In the genomic region with DNA sequence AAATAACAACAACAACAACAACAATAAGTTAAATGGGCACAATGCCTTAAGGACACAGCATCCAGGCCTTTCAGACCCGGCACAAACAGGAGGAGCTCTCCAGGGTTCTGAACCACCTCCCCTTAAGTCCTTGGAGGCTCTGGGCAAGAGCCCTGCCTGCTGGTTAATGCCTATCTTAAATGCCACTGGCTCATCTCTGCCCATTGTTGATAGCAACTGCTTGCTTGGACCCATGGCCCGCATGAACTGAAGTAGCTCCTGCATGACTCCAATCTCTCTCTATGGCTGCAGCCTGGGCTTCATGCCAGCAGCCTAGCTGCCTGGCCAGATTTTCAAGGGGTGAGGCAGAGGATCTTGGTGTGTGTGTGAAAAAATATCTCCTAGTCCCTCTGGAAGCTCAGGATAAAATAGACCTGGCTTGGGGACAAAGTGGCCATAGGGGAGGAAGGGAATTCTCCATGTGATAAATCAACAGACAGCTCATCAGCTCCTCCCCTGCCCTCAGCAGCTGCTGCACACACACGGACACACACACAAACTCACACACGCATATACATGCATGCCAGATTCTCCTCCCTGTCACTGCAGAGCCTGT, we compare ENCODE assay signal across 8 cellular contexts. TPM values are rescaled to one million over a fixed set of nuclear protein-coding genes. Genes with fewer than 3 reads are reported as not detected.
DNase-seq lines count a peak whose midpoint lies in the region; ATAC-seq and TF ChIP-seq lines count a peak whose summit lies in the region.

No MANE protein-coding gene starts in this region.

- TF ChIP-seq CTCF in AG04449 (IDR thresholded peaks at IDR 0.05; ENCODE audit: insufficient read depth, low read length, missing control alignments): no peak

- H3K4me3 ChIP-seq in AG04449 (ENCODE audit: low read depth, low read length): no peak overlapping the region

- peak; percentile 74 for DNase-seq in AG04449 (ENCODE audit: low read depth, low spot score)
- DNase-seq in H4 (ENCODE audit: low spot score): peak; percentile 35
- peak; percentile 93 for DNase-seq in NCI-H69 (lab: John Stamatoyannopoulos, UW)
- DNase-seq in cerebellar cortex (ENCODE audit: low spot score): peak; percentile 96
- DNase-seq in kidney tubule cell (ENCODE audit: low spot score): peak; percentile 81
- DNase-seq in activated naive CD4-positive, alpha-beta T cell treated with anti-CD3 and anti-CD28 coated beads, Interleukin-2, amount 50 U/mL, for 16 hours: no peak
- DNase-seq in activated CD8-positive, alpha-beta memory T cell treated with anti-CD3 and anti-CD28 coated beads for 24 hours: no peak

- POLR2A ChIA-PET in AG04449 (lab: Yijun Ruan, JAX): interaction anchor here (0.8 to 0.9 kb wide), 2 partner anchors 14 to 17 kb away, joined by 3 read pairs; no protein-coding TSS in a partner anchor

- CTCF ChIA-PET in AG04449 (lab: Yijun Ruan, JAX): interaction anchor here (0.6 to 6.7 kb wide), 14 partner anchors 9 to 203 kb away, joined by 3 to 36 read pairs (median 6); no protein-coding TSS in a partner anchor

- no peak for ATAC-seq in HG02571 (IDR thresholded peaks at IDR 0.05; ENCODE audit: unreplicated experiment)

RNA-seq across cellular contexts. Expression of a gene that starts 27.4 kb away (rescaled TPM):
- 13.6 and 17.9 TPM in 2 replicates for total RNA-seq in H4 (2014; rRNA removed; shearing (Covaris generic))

RNA-seq across cellular contexts. Expression of a gene that starts 27.7 kb away (rescaled TPM):
- total RNA-seq in H4 (2014; rRNA removed; shearing (Covaris generic)): 0.04 and 0.27 TPM in 2 replicates

RNA-seq across cellular contexts. Expression of a gene that starts 54.2 kb away (rescaled TPM):
- 1.9 and 2.7 TPM in 2 replicates for total RNA-seq in H4 (2014; rRNA removed; shearing (Covaris generic))

Comparison
In these comparisons a context has a peak if more than half of its experiments do, and no peak if none do; other contexts are left out.
1. DNase-seq: peak in AG04449 (single experiment), H4 (single experiment), NCI-H69 (single experiment), cerebellar cortex (single experiment) and kidney tubule cell (single experiment); none in activated naive CD4-positive, alpha-beta T cell treated with anti-CD3 and anti-CD28 coated beads, Interleukin-2, amount 50 U/mL, for 16 hours (single experiment) and activated CD8-positive, alpha-beta memory T cell treated with anti-CD3 and anti-CD28 coated beads for 24 hours (single experiment).